Comparison of ENCODE assay signal across 23 cellular contexts in genomic region chr5:131361677-131362315, GRCh38.
DNase-seq lines count a peak whose midpoint lies in the region; FAIRE-seq and TF ChIP-seq lines count a peak whose summit lies in the region.
"Had no signal": no experiment of that assay in that cellular context is flagged by ENCODE, and none has a peak within 500 bp of the region (broad histone marks: within the 10 kb centered on the region; RNA-seq: fewer than 3 reads in every experiment).

No MANE protein-coding gene starts in this region.

- no peak overlapping the region for H3K4ac ChIP-seq in trophoblast cell (ENCODE audit: low read depth, low read length)

- H2AFZ ChIP-seq in trophoblast cell (ENCODE audit: insufficient read depth, low read length, poor library complexity) = no peak overlapping the region

- H3K4me3 ChIP-seq in endodermal cell (ENCODE audit: low read length) = no peak overlapping the region
- H3K4me3 ChIP-seq in trophoblast cell (ENCODE audit: low read depth, low read length) = no peak overlapping the region
- no peak overlapping the region for H3K4me3 ChIP-seq in kidney (ENCODE audit: low read length in 2 of 2)
- H3K4me3 ChIP-seq: ascending aorta, gastrocnemius medialis, psoas muscle, skin epidermis, stomach had no signal

- no peak overlapping the region for H3K4me2 ChIP-seq in trophoblast cell (ENCODE audit: low read length)

- no peak for DNase-seq in activated naive CD4-positive, alpha-beta T cell (lab: John Stamatoyannopoulos, UW)
- DNase-seq in activated CD4-positive, alpha-beta memory T cell treated with anti-CD3 and anti-CD28 coated beads for 36 hours = no peak
- no peak for DNase-seq in endodermal cell
- DNase-seq in trophoblast cell = no peak
- DNase-seq in kidney = no peak
- no peak for DNase-seq in DMS53 (lab: John Stamatoyannopoulos, UW)
- no peak for DNase-seq in mucosa of gallbladder (ENCODE audit: low spot score)
- DNase-seq: activated effector memory CD4-positive, alpha-beta T cell treated with Interleukin-2 at 50 U/mL for 16 hours; erythroblast; gastrocnemius medialis; HCEC 1CT; KBM-7; mesendoderm; NCI-H146; NCI-H2171 treated with DMSO at 0.1 percent for 48 hours; psoas muscle; Right ventricle myocardium superior; stomach; SW 1271 had no signal

- peaks cover 29% of the 10 kb centered on the region for H3K36me3 Mint-ChIP-seq in activated naive CD4-positive, alpha-beta T cell treated with anti-CD3 and anti-CD28 coated beads, Interleukin-2, amount 50 U/mL, for 24 hours
- peaks cover 34% of the 10 kb centered on the region for H3K36me3 Mint-ChIP-seq in activated CD4-positive, alpha-beta memory T cell treated with anti-CD3 and anti-CD28 coated beads for 36 hours
- H3K36me3 Mint-ChIP-seq in endodermal cell (ENCODE audit: low read depth) = peaks cover 22% of the 10 kb centered on the region

- no peaks in the 10 kb centered on the region for H3K27me3 Mint-ChIP-seq in activated naive CD4-positive, alpha-beta T cell treated with anti-CD3 and anti-CD28 coated beads, Interleukin-2, amount 50 U/mL, for 24 hours
- no peaks in the 10 kb centered on the region for H3K27me3 Mint-ChIP-seq in activated CD4-positive, alpha-beta memory T cell treated with anti-CD3 and anti-CD28 coated beads for 36 hours
- no peaks in the 10 kb centered on the region for H3K27me3 Mint-ChIP-seq in endodermal cell (ENCODE audit: insufficient read depth)
- H3K27me3 Mint-ChIP-seq: type B pancreatic cell had no signal

- no peak overlapping the region for H3K14ac ChIP-seq in trophoblast cell (ENCODE audit: low read length)

- H3K23ac ChIP-seq in trophoblast cell (ENCODE audit: low read length) = no peak overlapping the region

- no peak overlapping the region for H3K9ac ChIP-seq in endodermal cell (ENCODE audit: extremely low read depth, low read length, poor library complexity, severe bottlenecking)
- H3K9ac ChIP-seq in trophoblast cell (ENCODE audit: low read length) = no peak overlapping the region
- no peak overlapping the region for H3K9ac ChIP-seq in kidney (ENCODE audit: low read length in 2 of 2)

- no peak for TF ChIP-seq CTCF in endodermal cell (conservative IDR thresholded peaks at IDR 0.05)
- no peak for TF ChIP-seq CTCF in kidney (IDR thresholded peaks at IDR 0.05; ENCODE audit: borderline replicate concordance, extremely low read depth, insufficient read depth)

- intact Hi-C loops in activated CD4-positive, alpha-beta memory T cell treated with anti-CD3 and anti-CD28 coated beads for 36 hours (cut with micrococcal nuclease) = no loop called here
- intact Hi-C loops in kidney (cut with DNase I) = no loop called here

- no peak overlapping the region for H2AK5ac ChIP-seq in trophoblast cell (ENCODE audit: low read length)

- no peak for FAIRE-seq in kidney (lab: Jason Lieb, UNC)

- H3K18ac ChIP-seq in trophoblast cell (ENCODE audit: low read length) = peak overlapping the region; percentile 37

- H4K91ac ChIP-seq in trophoblast cell (ENCODE audit: low read depth, low read length) = no peak overlapping the region

- no peak overlapping the region for H3K4me3 Mint-ChIP-seq in activated naive CD4-positive, alpha-beta T cell treated with anti-CD3 and anti-CD28 coated beads, Interleukin-2, amount 50 U/mL, for 24 hours
- H3K4me3 Mint-ChIP-seq in activated CD4-positive, alpha-beta memory T cell treated with anti-CD3 and anti-CD28 coated beads for 36 hours = no peak overlapping the region
- H3K4me3 Mint-ChIP-seq in endodermal cell = no peak overlapping the region
- H3K4me3 Mint-ChIP-seq: type B pancreatic cell had no signal

- POLR2A ChIA-PET in activated CD4-positive, alpha-beta memory T cell treated with anti-CD3 and anti-CD28 coated beads for 36 hours (lab: Charles Lee) = interaction anchor here (1.1 kb wide), 1 partner anchor 97 kb away, joined by 3 read pairs; no protein-coding TSS in a partner anchor

- H3K9me3 Mint-ChIP-seq in activated naive CD4-positive, alpha-beta T cell treated with anti-CD3 and anti-CD28 coated beads, Interleukin-2, amount 50 U/mL, for 24 hours = no peaks in the 10 kb centered on the region
- H3K9me3 Mint-ChIP-seq in activated CD4-positive, alpha-beta memory T cell treated with anti-CD3 and anti-CD28 coated beads for 36 hours = no peaks in the 10 kb centered on the region
- H3K9me3 Mint-ChIP-seq in endodermal cell = no peaks in the 10 kb centered on the region
- H3K9me3 Mint-ChIP-seq: type B pancreatic cell had no signal

- H4K12ac ChIP-seq in trophoblast cell (ENCODE audit: low read depth, low read length) = no peak overlapping the region

- CTCF ChIA-PET in activated CD4-positive, alpha-beta memory T cell treated with anti-CD3 and anti-CD28 coated beads for 36 hours (lab: Charles Lee) = interaction anchor here (1.1 to 1.2 kb wide), 2 partner anchors 11 to 20 kb away, joined by 5 to 6 read pairs; no protein-coding TSS in a partner anchor

- no peaks in the 10 kb centered on the region for H3K4me1 ChIP-seq in endodermal cell (ENCODE audit: control insufficient read depth, insufficient read depth, low read length)
- no peaks in the 10 kb centered on the region for H3K4me1 ChIP-seq in trophoblast cell (ENCODE audit: control insufficient read depth in 1 of 2, insufficient read depth in 2 of 2, low read length in 2 of 2)
- no peaks in the 10 kb centered on the region for H3K4me1 ChIP-seq in kidney (ENCODE audit: control insufficient read depth in 1 of 2, insufficient read depth in 1 of 2, low read depth in 1 of 2, low read length in 2 of 2)
- H3K4me1 ChIP-seq: ascending aorta, gastrocnemius medialis, psoas muscle had no signal

- 89 to 90% methylated on average over 3 to 14 of the region's 15 CpGs for WGBS in endodermal cell (ENCODE audit: insufficient coverage in 1 of 2, insufficient read length in 1 of 2), 2 experiments
- WGBS in trophoblast cell (ENCODE audit: extremely low coverage, insufficient coverage, insufficient read length) = no CpG with 5 or more reads among the region's 15 CpGs

- H2BK120ac ChIP-seq in trophoblast cell (ENCODE audit: insufficient read depth, low read length, poor library complexity) = no peak overlapping the region

- H3K36me3 ChIP-seq in endodermal cell (ENCODE audit: control insufficient read depth, insufficient read depth, low read length) (peaks cover 16% of the 10 kb centered on the region), trophoblast cell (ENCODE audit: control insufficient read depth in 1 of 2, insufficient read depth in 2 of 2, low read length in 2 of 2) (peaks cover 0 to 2% of the 10 kb centered on the region in 2 experiments), kidney (ENCODE audit: control insufficient read depth in 1 of 2, insufficient read depth in 2 of 2, low read length in 2 of 2) (no peaks in the 10 kb centered on the region)
- H3K36me3 ChIP-seq: gastrocnemius medialis had no signal

- no peaks in the 10 kb centered on the region for H3K27me3 ChIP-seq in endodermal cell (ENCODE audit: control insufficient read depth, insufficient read depth, low read length, poor library complexity, severe bottlenecking)
- no peaks in the 10 kb centered on the region for H3K27me3 ChIP-seq in trophoblast cell (ENCODE audit: insufficient read depth, low read length)
- H3K27me3 ChIP-seq: ascending aorta, gastrocnemius medialis, stomach had no signal

- no peak overlapping the region for H4K8ac ChIP-seq in trophoblast cell (ENCODE audit: low read depth, low read length)

- H2BK5ac ChIP-seq in trophoblast cell (ENCODE audit: low read depth, low read length, poor library complexity) = no peak overlapping the region

- H3K27ac ChIP-seq in endodermal cell (ENCODE audit: low read depth, low read length) (no peak overlapping the region), trophoblast cell (ENCODE audit: low read depth, low read length) (no peak overlapping the region), kidney (ENCODE audit: low read depth in 2 of 2, low read length in 2 of 2) (no peak overlapping the region)
- H3K27ac ChIP-seq: ascending aorta, gastrocnemius medialis, psoas muscle, skin epidermis, stomach had no signal

- H3K79me2 ChIP-seq in trophoblast cell (ENCODE audit: control insufficient read depth, insufficient read depth, low read length, poor library complexity) = no peaks in the 10 kb centered on the region

- no peaks in the 10 kb centered on the region for H3K79me1 ChIP-seq in trophoblast cell (ENCODE audit: low read length)

- peak overlapping the region; percentile 92 for H3K27ac Mint-ChIP-seq in activated naive CD4-positive, alpha-beta T cell treated with anti-CD3 and anti-CD28 coated beads, Interleukin-2, amount 50 U/mL, for 24 hours
- peak overlapping the region; percentile 71 for H3K27ac Mint-ChIP-seq in activated CD4-positive, alpha-beta memory T cell treated with anti-CD3 and anti-CD28 coated beads for 36 hours
- H3K27ac Mint-ChIP-seq in endodermal cell = peak overlapping the region; percentile 11
- H3K27ac Mint-ChIP-seq: type B pancreatic cell had no signal

- H3K9me3 ChIP-seq in endodermal cell (ENCODE audit: control insufficient read depth, low read length) (no peaks in the 10 kb centered on the region), trophoblast cell (ENCODE audit: insufficient read depth, low read depth, low read length) (no peaks in the 10 kb centered on the region), kidney (ENCODE audit: control insufficient read depth in 1 of 2, low read length in 2 of 2) (no peaks in the 10 kb centered on the region)
- H3K9me3 ChIP-seq: ascending aorta, gastrocnemius medialis, psoas muscle, stomach had no signal

- peaks cover 85% of the 10 kb centered on the region for H3K4me1 Mint-ChIP-seq in activated naive CD4-positive, alpha-beta T cell treated with anti-CD3 and anti-CD28 coated beads, Interleukin-2, amount 50 U/mL, for 24 hours
- peaks cover 67% of the 10 kb centered on the region for H3K4me1 Mint-ChIP-seq in activated CD4-positive, alpha-beta memory T cell treated with anti-CD3 and anti-CD28 coated beads for 36 hours (ENCODE audit: low read depth)
- H3K4me1 Mint-ChIP-seq in endodermal cell = peaks cover 8% of the 10 kb centered on the region

- no peak overlapping the region for H2BK12ac ChIP-seq in trophoblast cell (ENCODE audit: low read length)

Comparison
In these comparisons a context has a peak if more than half of its experiments do, and no peak if none do; other contexts are left out.
1. H3K27ac Mint-ChIP-seq: peak in every context shown above with its lines; median percentile 92 in activated naive CD4-positive, alpha-beta T cell treated with anti-CD3 and anti-CD28 coated beads, Interleukin-2, amount 50 U/mL, for 24 hours; 71 in activated CD4-positive, alpha-beta memory T cell treated with anti-CD3 and anti-CD28 coated beads for 36 hours; 11 in endodermal cell.